Comparison of ENCODE assay signal across 1 cellular context in the genomic region with DNA sequence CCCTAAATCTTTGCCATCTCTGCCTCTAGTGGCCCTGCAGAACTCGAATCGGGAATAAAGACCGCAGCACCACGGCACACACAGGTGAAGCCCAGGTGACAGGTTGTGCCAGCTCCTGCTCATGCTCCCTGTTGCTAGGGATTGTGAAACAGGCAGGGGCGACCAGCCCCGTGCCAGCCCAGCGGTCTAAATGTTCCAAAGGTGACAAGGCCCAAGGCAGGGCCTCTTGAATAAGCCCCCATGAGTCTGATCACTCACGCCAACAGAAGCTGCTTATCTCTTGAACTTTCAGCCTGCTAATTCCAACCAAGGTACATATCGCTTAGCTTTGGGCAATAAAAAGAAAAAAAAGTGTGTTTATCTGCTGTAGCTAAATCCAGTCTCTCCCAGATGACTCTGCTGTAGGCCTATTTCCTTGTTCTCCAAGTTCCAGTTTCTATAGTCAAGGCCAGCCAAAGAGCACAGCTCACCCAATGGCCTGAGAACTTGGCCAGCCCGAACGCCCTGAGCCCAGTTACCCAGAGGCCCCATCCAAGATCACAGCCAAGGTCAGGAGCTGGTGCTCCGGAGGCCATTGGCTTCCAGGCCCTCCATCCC.
TF ChIP-seq lines count a peak whose summit lies in the region.

No MANE protein-coding gene starts in this region.

TF ChIP-seq in HepG2, 621 proteins besides CTCF, POLR2A, EP300 and RAD21 (continued from another document):
- no peak for TF ChIP-seq FOSL1 (CRISPR knock-in tag; IDR thresholded peaks at IDR 0.05; ENCODE audit: borderline replicate concordance)
- no peak for TF ChIP-seq FOXC1 (CRISPR knock-in tag; IDR thresholded peaks at IDR 0.05; ENCODE audit: borderline replicate concordance)
- TF ChIP-seq, protein P1, sequence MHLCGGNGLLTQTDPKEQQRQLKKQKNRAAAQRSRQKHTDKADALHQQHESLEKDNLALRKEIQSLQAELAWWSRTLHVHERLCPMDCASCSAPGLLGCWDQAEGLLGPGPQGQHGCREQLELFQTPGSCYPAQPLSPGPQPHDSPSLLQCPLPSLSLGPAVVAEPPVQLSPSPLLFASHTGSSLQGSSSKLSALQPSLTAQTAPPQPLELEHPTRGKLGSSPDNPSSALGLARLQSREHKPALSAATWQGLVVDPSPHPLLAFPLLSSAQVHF (CRISPR knock-in tag; IDR thresholded peaks at IDR 0.05), result no peak
- TF ChIP-seq, protein P2, sequence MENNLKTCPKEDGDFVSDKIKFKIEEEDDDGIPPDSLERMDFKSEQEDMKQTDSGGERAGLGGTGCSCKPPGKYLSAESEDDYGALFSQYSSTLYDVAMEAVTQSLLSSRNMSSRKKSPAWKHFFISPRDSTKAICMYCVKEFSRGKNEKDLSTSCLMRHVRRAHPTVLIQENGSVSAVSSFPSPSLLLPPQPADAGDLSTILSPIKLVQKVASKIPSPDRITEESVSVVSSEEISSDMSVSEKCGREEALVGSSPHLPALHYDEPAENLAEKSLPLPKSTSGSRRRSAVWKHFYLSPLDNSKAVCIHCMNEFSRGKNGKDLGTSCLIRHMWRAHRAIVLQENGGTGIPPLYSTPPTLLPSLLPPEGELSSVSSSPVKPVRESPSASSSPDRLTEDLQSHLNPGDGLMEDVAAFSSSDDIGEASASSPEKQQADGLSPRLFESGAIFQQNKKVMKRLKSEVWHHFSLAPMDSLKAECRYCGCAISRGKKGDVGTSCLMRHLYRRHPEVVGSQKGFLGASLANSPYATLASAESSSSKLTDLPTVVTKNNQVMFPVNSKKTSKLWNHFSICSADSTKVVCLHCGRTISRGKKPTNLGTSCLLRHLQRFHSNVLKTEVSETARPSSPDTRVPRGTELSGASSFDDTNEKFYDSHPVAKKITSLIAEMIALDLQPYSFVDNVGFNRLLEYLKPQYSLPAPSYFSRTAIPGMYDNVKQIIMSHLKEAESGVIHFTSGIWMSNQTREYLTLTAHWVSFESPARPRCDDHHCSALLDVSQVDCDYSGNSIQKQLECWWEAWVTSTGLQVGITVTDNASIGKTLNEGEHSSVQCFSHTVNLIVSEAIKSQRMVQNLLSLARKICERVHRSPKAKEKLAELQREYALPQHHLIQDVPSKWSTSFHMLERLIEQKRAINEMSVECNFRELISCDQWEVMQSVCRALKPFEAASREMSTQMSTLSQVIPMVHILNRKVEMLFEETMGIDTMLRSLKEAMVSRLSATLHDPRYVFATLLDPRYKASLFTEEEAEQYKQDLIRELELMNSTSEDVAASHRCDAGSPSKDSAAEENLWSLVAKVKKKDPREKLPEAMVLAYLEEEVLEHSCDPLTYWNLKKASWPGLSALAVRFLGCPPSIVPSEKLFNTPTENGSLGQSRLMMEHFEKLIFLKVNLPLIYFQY (CRISPR knock-in tag; IDR thresholded peaks at IDR 0.05; ENCODE audit: borderline replicate concordance), result 0 out of 2 replicates have a peak, but pooled peaks have one; percentile 50
- TF ChIP-seq, protein P3, sequence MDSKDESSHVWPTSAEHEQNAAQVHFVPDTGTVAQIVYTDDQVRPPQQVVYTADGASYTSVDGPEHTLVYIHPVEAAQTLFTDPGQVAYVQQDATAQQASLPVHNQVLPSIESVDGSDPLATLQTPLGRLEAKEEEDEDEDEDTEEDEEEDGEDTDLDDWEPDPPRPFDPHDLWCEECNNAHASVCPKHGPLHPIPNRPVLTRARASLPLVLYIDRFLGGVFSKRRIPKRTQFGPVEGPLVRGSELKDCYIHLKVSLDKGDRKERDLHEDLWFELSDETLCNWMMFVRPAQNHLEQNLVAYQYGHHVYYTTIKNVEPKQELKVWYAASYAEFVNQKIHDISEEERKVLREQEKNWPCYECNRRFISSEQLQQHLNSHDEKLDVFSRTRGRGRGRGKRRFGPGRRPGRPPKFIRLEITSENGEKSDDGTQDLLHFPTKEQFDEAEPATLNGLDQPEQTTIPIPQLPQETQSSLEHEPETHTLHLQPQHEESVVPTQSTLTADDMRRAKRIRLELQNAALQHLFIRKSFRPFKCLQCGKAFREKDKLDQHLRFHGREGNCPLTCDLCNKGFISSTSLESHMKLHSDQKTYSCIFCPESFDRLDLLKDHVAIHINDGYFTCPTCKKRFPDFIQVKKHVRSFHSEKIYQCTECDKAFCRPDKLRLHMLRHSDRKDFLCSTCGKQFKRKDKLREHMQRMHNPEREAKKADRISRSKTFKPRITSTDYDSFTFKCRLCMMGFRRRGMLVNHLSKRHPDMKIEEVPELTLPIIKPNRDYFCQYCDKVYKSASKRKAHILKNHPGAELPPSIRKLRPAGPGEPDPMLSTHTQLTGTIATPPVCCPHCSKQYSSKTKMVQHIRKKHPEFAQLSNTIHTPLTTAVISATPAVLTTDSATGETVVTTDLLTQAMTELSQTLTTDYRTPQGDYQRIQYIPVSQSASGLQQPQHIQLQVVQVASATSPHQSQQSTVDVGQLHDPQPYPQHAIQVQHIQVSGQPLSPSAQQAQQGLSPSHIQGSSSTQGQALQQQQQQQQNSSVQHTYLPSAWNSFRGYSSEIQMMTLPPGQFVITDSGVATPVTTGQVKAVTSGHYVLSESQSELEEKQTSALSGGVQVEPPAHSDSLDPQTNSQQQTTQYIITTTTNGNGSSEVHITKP (CRISPR knock-in tag; IDR thresholded peaks at IDR 0.05; ENCODE audit: low read depth), result no peak
- peak; percentile 28; the same call in 1 of the 2 replicates for TF ChIP-seq GATA4 (IDR thresholded peaks at IDR 0.05; ENCODE audit: borderline replicate concordance, low read depth)
- TF ChIP-seq, protein P4, sequence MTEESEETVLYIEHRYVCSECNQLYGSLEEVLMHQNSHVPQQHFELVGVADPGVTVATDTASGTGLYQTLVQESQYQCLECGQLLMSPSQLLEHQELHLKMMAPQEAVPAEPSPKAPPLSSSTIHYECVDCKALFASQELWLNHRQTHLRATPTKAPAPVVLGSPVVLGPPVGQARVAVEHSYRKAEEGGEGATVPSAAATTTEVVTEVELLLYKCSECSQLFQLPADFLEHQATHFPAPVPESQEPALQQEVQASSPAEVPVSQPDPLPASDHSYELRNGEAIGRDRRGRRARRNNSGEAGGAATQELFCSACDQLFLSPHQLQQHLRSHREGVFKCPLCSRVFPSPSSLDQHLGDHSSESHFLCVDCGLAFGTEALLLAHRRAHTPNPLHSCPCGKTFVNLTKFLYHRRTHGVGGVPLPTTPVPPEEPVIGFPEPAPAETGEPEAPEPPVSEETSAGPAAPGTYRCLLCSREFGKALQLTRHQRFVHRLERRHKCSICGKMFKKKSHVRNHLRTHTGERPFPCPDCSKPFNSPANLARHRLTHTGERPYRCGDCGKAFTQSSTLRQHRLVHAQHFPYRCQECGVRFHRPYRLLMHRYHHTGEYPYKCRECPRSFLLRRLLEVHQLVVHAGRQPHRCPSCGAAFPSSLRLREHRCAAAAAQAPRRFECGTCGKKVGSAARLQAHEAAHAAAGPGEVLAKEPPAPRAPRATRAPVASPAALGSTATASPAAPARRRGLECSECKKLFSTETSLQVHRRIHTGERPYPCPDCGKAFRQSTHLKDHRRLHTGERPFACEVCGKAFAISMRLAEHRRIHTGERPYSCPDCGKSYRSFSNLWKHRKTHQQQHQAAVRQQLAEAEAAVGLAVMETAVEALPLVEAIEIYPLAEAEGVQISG (CRISPR knock-in tag; IDR thresholded peaks at IDR 0.05), result peak; percentile 32; the same call in 1 of the 2 replicates
